21 cellular contexts compared by ENCODE assay signal in the genomic region with DNA sequence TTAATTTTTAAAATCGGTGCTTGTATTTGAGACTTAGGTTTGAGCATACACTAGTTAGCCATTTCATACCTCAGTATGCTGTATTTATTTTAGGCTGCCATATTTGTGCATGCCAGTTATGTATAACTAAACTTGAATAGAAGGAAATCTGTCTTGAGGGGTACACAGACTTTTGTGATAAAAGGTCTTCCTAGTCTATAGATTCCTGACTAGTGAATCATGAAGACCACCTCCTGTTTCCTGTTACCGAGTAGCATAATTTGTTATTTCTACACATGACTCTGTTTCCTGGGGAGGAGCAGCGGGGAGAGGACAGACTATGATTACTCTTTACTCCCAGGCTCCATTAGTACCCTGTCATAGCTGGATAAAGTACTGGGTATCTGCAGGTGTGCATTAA.
DNase-seq lines count a peak whose midpoint lies in the region; ATAC-seq and TF ChIP-seq lines count a peak whose summit lies in the region.
"Had no signal": no experiment of that assay in that cellular context is flagged by ENCODE, and none has a peak within 500 bp of the region (broad histone marks: within the 10 kb centered on the region; RNA-seq: fewer than 3 reads in every experiment).

No MANE protein-coding gene starts in this region.

- H3K27me3 Mint-ChIP-seq in CD8-positive, alpha-beta memory T cell = peaks cover 0 to 4% of the 10 kb centered on the region in 2 donors
- H3K27me3 Mint-ChIP-seq: CD4-positive, alpha-beta memory T cell; IgD-negative memory B cell had no signal

- POLR2A ChIA-PET in CD8-positive, alpha-beta memory T cell (lab: Charles Lee) = no interaction called here

- intact Hi-C loops in prostate gland (cut with DNase I) = no loop called here

- H3K27ac Mint-ChIP-seq in CD8-positive, alpha-beta memory T cell = no peak overlapping the region
- H3K27ac Mint-ChIP-seq: CD4-positive, alpha-beta memory T cell; IgD-negative memory B cell had no signal

- DNase-seq in ELR (ENCODE audit: low read depth) = peak; percentile 54
- DNase-seq in glomerular endothelial cell (ENCODE audit: extremely low read depth, low read depth, low spot score) = peak; percentile 64
- DNase-seq in prostate gland (ENCODE audit: low spot score) = no peak
- no peak for DNase-seq in CD8-positive, alpha-beta memory T cell
- no peak for DNase-seq in activated CD4-positive, alpha-beta T cell treated with anti-CD3 and anti-CD28 coated beads for 48 hours
- DNase-seq: Calu3; CD4-positive, alpha-beta memory T cell; DMS153; MV-4-11; NCI-H1694; NCI-H2081; NCI-H2171; NCI-H345; NCI-H524; OCI-M1 had no signal

- H3K4me1 Mint-ChIP-seq in CD8-positive, alpha-beta memory T cell = peaks cover 0 to 2% (median 0%) of the 10 kb centered on the region in 3 donors
- H3K4me1 Mint-ChIP-seq: IgD-negative memory B cell had no signal

- H3K27ac ChIP-seq in prostate gland = no peak overlapping the region
- no peak overlapping the region for H3K27ac ChIP-seq in CD8-positive, alpha-beta memory T cell (ENCODE audit: low read depth, low read length)
- H3K27ac ChIP-seq: BLaER1 treated with 17β-estradiol and CSF1 and Interleukin-3, amounts not matched to agents 10 nM and 100 nM; SJSA1 had no signal

- peaks cover 0 to 3% (median 0%) of the 10 kb centered on the region in 3 donors for H3K36me3 Mint-ChIP-seq in CD8-positive, alpha-beta memory T cell
- H3K36me3 Mint-ChIP-seq: CD4-positive, alpha-beta memory T cell; IgD-negative memory B cell had no signal

- no peaks in the 10 kb centered on the region for H3K4me1 ChIP-seq in prostate gland (replicated peaks)
- H3K4me1 ChIP-seq in CD8-positive, alpha-beta memory T cell (ENCODE audit: insufficient read depth, low read length) = no peaks in the 10 kb centered on the region

- ATAC-seq in HG03039 (IDR thresholded peaks at IDR 0.05; ENCODE audit: unreplicated experiment) = no peak
- ATAC-seq: Right ventricle myocardium inferior had no signal

- H3K9me3 Mint-ChIP-seq in CD8-positive, alpha-beta memory T cell = no peaks in the 10 kb centered on the region

- no peaks in the 10 kb centered on the region for H3K9me3 ChIP-seq in prostate gland
- H3K9me3 ChIP-seq in CD8-positive, alpha-beta memory T cell (ENCODE audit: low read length) = no peaks in the 10 kb centered on the region
- H3K9me3 ChIP-seq: BLaER1 treated with 17β-estradiol and CSF1 and Interleukin-3, amounts not matched to agents 10 nM and 100 nM; SJSA1 had no signal

- 53% methylated on average over 3 of the region's 3 CpGs for WGBS in prostate gland

- H3K4me3 ChIP-seq in prostate gland = no peak overlapping the region
- H3K4me3 ChIP-seq in CD8-positive, alpha-beta memory T cell (ENCODE audit: low read length) = no peak overlapping the region
- H3K4me3 ChIP-seq: BLaER1 treated with 17β-estradiol and CSF1 and Interleukin-3, amounts not matched to agents 10 nM and 100 nM; SJSA1 had no signal

- no peak overlapping the region for H3K4me3 Mint-ChIP-seq in CD8-positive, alpha-beta memory T cell
- H3K4me3 Mint-ChIP-seq: CD4-positive, alpha-beta memory T cell; IgD-negative memory B cell had no signal

- no peaks in the 10 kb centered on the region for H3K36me3 ChIP-seq in prostate gland
- no peaks in the 10 kb centered on the region for H3K36me3 ChIP-seq in CD8-positive, alpha-beta memory T cell (ENCODE audit: insufficient read depth, low read length)
- H3K36me3 ChIP-seq: BLaER1 treated with 17β-estradiol and CSF1 and Interleukin-3, amounts not matched to agents 10 nM and 100 nM; SJSA1 had no signal

- no peaks in the 10 kb centered on the region for H3K27me3 ChIP-seq in prostate gland (replicated peaks; ENCODE audit: insufficient read depth)
- no peaks in the 10 kb centered on the region for H3K27me3 ChIP-seq in CD8-positive, alpha-beta memory T cell (ENCODE audit: insufficient read depth, low read length, poor library complexity, severe bottlenecking)
- H3K27me3 ChIP-seq: BLaER1 treated with 17β-estradiol and CSF1 and Interleukin-3, amounts not matched to agents 10 nM and 100 nM; SJSA1 had no signal

- no peak for TF ChIP-seq POLR2A in prostate gland (IDR thresholded peaks at IDR 0.05)

- TF ChIP-seq CTCF in prostate gland (IDR thresholded peaks at IDR 0.05) = no peak

- CTCF ChIA-PET in CD8-positive, alpha-beta memory T cell (lab: Charles Lee) = no interaction called here

TF ChIP-seq in PFSK-1, 5 proteins besides CTCF, POLR2A, EP300 and RAD21:
- TF ChIP-seq FOXP2 (optimal IDR thresholded peaks at IDR 0.05; ENCODE audit: borderline replicate concordance, extremely low read depth, extremely low read length, insufficient read depth) = no peak
- TF ChIP-seq POLR2AphosphoS5 (IDR thresholded peaks at IDR 0.05; ENCODE audit: low read depth, low read length) = no peak
- peak; percentile 39; the same call in 1 of the 2 replicates for TF ChIP-seq TAF1 (IDR thresholded peaks at IDR 0.05; ENCODE audit: borderline replicate concordance, insufficient read depth, low read length)
- no peak for TF ChIP-seq SIN3A (IDR thresholded peaks at IDR 0.05; ENCODE audit: borderline replicate concordance, insufficient read depth, low read length)
- TF ChIP-seq, protein P1, sequence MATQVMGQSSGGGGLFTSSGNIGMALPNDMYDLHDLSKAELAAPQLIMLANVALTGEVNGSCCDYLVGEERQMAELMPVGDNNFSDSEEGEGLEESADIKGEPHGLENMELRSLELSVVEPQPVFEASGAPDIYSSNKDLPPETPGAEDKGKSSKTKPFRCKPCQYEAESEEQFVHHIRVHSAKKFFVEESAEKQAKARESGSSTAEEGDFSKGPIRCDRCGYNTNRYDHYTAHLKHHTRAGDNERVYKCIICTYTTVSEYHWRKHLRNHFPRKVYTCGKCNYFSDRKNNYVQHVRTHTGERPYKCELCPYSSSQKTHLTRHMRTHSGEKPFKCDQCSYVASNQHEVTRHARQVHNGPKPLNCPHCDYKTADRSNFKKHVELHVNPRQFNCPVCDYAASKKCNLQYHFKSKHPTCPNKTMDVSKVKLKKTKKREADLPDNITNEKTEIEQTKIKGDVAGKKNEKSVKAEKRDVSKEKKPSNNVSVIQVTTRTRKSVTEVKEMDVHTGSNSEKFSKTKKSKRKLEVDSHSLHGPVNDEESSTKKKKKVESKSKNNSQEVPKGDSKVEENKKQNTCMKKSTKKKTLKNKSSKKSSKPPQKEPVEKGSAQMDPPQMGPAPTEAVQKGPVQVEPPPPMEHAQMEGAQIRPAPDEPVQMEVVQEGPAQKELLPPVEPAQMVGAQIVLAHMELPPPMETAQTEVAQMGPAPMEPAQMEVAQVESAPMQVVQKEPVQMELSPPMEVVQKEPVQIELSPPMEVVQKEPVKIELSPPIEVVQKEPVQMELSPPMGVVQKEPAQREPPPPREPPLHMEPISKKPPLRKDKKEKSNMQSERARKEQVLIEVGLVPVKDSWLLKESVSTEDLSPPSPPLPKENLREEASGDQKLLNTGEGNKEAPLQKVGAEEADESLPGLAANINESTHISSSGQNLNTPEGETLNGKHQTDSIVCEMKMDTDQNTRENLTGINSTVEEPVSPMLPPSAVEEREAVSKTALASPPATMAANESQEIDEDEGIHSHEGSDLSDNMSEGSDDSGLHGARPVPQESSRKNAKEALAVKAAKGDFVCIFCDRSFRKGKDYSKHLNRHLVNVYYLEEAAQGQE (IDR thresholded peaks at IDR 0.05; ENCODE audit: insufficient read depth in 1 of 2, low read depth in 2 of 2, low read length in 2 of 2) = peak in 1 of 2 experiments; percentile 44; a peak in 1 of 4 replicates

Comparison
In these comparisons a context has a peak if more than half of its experiments do, and no peak if none do; other contexts are left out.
1. DNase-seq: peak in ELR (single experiment) and glomerular endothelial cell (single experiment); none in prostate gland (single experiment), CD8-positive, alpha-beta memory T cell (0 of 5) and activated CD4-positive, alpha-beta T cell treated with anti-CD3 and anti-CD28 coated beads for 48 hours (single experiment).